Comparison of ENCODE assay signal across 17 cellular contexts in the genomic region with DNA sequence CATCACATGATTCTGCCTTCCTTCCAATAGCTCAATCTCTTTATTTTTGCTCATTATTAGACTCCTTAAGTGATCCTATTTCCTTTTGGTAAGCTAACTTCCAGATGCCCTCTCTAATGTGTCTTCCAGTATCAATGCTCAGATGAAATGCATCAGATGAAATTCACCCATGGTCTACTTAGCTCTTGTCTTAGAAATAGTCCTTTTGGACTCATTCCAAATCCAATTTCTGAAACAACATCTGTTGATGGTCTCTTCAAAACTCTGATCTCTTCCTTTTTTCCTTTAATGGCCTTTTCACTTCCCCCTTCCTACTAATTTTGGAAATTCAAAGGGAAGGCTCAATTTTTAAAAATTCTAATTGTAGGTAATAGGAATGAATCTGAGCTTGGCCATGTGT.
"Had no signal": no experiment of that assay in that cellular context is flagged by ENCODE, and none has a peak within 500 bp of the region (broad histone marks: within the 10 kb centered on the region; RNA-seq: fewer than 3 reads in every experiment).

No MANE protein-coding gene starts in this region.

- ATAC-seq: esophagus mucosa; heart right ventricle; mucosa of descending colon; right cardiac atrium; stimulated activated effector memory CD8-positive, alpha-beta T cell treated with anti-CD3 and anti-CD28 coated beads, Interleukin-12 subunit alpha, Interleukin-12 subunit beta, amount 100 ng/mL, for 72 hours; stimulated activated naive CD8-positive, alpha-beta T cell treated with anti-CD3 and anti-CD28 coated beads, Interleukin-15, Interleukin-2, amounts not matched to agents 100 U/mL and 50 U/mL, for 24 hours; upper lobe of right lung had no signal

- DNase-seq: effector memory CD4-positive, alpha-beta T cell; heart right ventricle; hypothalamus; kidney glomerular epithelial cell; mucosa of descending colon; natural killer cell; right cardiac atrium; stimulated activated CD4-positive, alpha-beta T cell treated with anti-CD3 and anti-CD28 coated beads, Interleukin-4, amount 100 ng/mL, for 1 hour; stimulated activated CD8-positive, alpha-beta memory T cell treated with anti-CD3 and anti-CD28 coated beads, Interleukin-4, amount 100 ng/mL, for 48 hours; stimulated activated naive CD8-positive, alpha-beta T cell treated with anti-CD3 and anti-CD28 coated beads, Interleukin-15, Interleukin-2, amounts not matched to agents 100 U/mL and 50 U/mL, for 24 hours; tibial artery; upper lobe of right lung had no signal

- H3K4me1 ChIP-seq: heart right ventricle, suprapubic skin, tibial artery, upper lobe of right lung, vagina had no signal

- H3K27ac ChIP-seq: heart right ventricle, suprapubic skin, tibial artery, upper lobe of right lung, vagina had no signal

- H3K36me3 ChIP-seq: heart right ventricle, suprapubic skin, tibial artery, upper lobe of right lung, vagina had no signal

- H3K4me3 ChIP-seq: heart right ventricle, mucosa of descending colon, smooth muscle cell, suprapubic skin, tibial artery, upper lobe of right lung, vagina had no signal

- H3K27me3 ChIP-seq: suprapubic skin, tibial artery, upper lobe of right lung, vagina had no signal

- H3K4me2 ChIP-seq: smooth muscle cell had no signal

- H3K9me3 ChIP-seq: heart right ventricle, mucosa of descending colon, suprapubic skin, tibial artery, upper lobe of right lung, vagina had no signal
